Comparison of ENCODE assay signal across 28 cellular contexts in the genomic region with DNA sequence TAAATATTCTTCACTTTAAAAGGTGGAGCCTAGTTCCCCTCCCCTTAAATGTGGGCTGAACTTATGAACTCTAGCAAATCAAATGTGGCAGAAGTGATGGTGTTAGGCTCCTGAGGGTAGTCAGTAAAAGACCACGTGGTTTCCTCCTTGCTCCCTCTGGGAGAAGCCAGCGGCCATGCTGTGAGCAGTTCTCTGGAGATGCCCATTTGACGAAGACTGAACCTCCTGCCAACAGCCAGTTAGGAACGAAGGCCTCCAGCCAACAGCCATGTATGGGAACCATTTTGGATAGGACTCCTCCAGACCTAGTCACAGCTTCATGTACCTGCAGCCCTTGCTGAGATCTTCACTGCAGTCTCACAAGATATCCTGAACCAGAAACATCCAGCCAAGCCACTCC.
"Had no signal": no experiment of that assay in that cellular context is flagged by ENCODE, and none has a peak within 500 bp of the region (broad histone marks: within the 10 kb centered on the region; RNA-seq: fewer than 3 reads in every experiment).

No MANE protein-coding gene starts in this region.

- H3K27me3 ChIP-seq: left lung, pancreas, stomach, testis, thyroid gland, transverse colon, upper lobe of left lung, vagina had no signal

- H3K4me3 ChIP-seq: left lung, lower lobe of right lung, pancreas, prostate gland, skin epidermis, stomach, testis, thyroid gland, transverse colon, upper lobe of left lung, vagina had no signal

- DNase-seq: hippocampal formation; immature natural killer cell; kidney; left colon; left lung; lower lobe of right lung; mesenchymal stem cell; naive thymus-derived CD8-positive, alpha-beta T cell; nucleus accumbens; pancreas; posterior cingulate gyrus; retina; stimulated activated CD4-positive, alpha-beta T cell treated with anti-CD3 and anti-CD28 coated beads, Interleukin-12 subunit alpha, Interleukin-12 subunit beta, amount 100 ng/mL, for 4 hours; stimulated activated CD4-positive, alpha-beta T cell treated with anti-CD3 and anti-CD28 coated beads, Interleukin-15, amount 100 ng/mL, for 24 hours; stimulated activated CD4-positive, alpha-beta T cell treated with anti-CD3 and anti-CD28 coated beads, Interleukin-2, amount 100 ng/mL, for 24 hours; stimulated activated CD4-positive, alpha-beta T cell treated with anti-CD3 and anti-CD28 coated beads, Interleukin-4, amount 100 ng/mL, for 1 hour; stimulated activated naive B cell treated with anti-CD40 and anti-IgM and Interleukin-4, amounts not matched to agents 10 μg/mL and 1 μg/mL and 100 μg/mL, for 72 hours; stimulated activated naive CD8-positive, alpha-beta T cell treated with anti-CD3 and anti-CD28 coated beads, Interleukin-15, Interleukin-2, amounts not matched to agents 100 U/mL and 50 U/mL, for 24 hours; stomach; testis; thyroid gland; transverse colon; upper lobe of left lung had no signal

- ATAC-seq: left colon; left lung; lower lobe of right lung; naive thymus-derived CD8-positive, alpha-beta T cell; sciatic nerve; stimulated activated naive B cell treated with anti-CD40 and anti-IgM and Interleukin-4, amounts not matched to agents 10 μg/mL and 1 μg/mL and 100 μg/mL, for 72 hours; stimulated activated naive CD8-positive, alpha-beta T cell treated with anti-CD3 and anti-CD28 coated beads, Interleukin-15, Interleukin-2, amounts not matched to agents 100 U/mL and 50 U/mL, for 24 hours had no signal

- H3K27ac ChIP-seq: left lung, lower lobe of right lung, pancreas, prostate gland, stomach, testis, thyroid gland, transverse colon, upper lobe of left lung, vagina had no signal

- FAIRE-seq: islet of Langerhans, kidney, pancreas had no signal

- H3K9me3 ChIP-seq: left lung, lower lobe of right lung, pancreas, prostate gland, stomach, testis, thyroid gland, transverse colon, upper lobe of left lung, vagina had no signal

- H3K36me3 ChIP-seq: left lung, lower lobe of right lung, pancreas, prostate gland, stomach, thyroid gland, transverse colon, upper lobe of left lung, vagina had no signal

- H3K4me1 ChIP-seq: left lung, lower lobe of right lung, prostate gland, stomach, testis, thyroid gland, upper lobe of left lung, vagina had no signal
